In genomic region chr10:7410306-7410799, GRCh38 we compare ENCODE assay signal across 8 cellular contexts. TPM values are rescaled to one million over a fixed set of nuclear protein-coding genes. Genes with fewer than 3 reads are reported as not detected.
DNase-seq lines count a peak whose midpoint lies in the region; ATAC-seq and TF ChIP-seq lines count a peak whose summit lies in the region.

No MANE protein-coding gene starts in this region.

- H3K36me3 Mint-ChIP-seq in osteocyte (ENCODE audit: unreplicated experiment): no peaks in the 10 kb centered on the region

- no peak for TF ChIP-seq CTCF in AG10803 (conservative IDR thresholded peaks at IDR 0.05; ENCODE audit: low read length)
- no peak for TF ChIP-seq CTCF in fibroblast of the aortic adventitia (IDR thresholded peaks at IDR 0.05; ENCODE audit: insufficient read depth, low read length)
- no peak for TF ChIP-seq CTCF in osteocyte (IDR thresholded peaks at IDR 0.05)

- peak overlapping the region; percentile 82 for H3K4me3 Mint-ChIP-seq in osteocyte (ENCODE audit: unreplicated experiment)

- H3K4me3 ChIP-seq in AG10803 (ENCODE audit: low read length): peak overlapping the region; percentile 53
- H3K4me3 ChIP-seq in HUES48 (ENCODE audit: low read depth, low read length): peak overlapping the region; percentile 83
- H3K4me3 ChIP-seq in fibroblast of the aortic adventitia (ENCODE audit: low read depth, low read length): peak overlapping the region; percentile 63

- H3K36me3 ChIP-seq in HUES48 (ENCODE audit: control insufficient read depth, insufficient read depth, low read length): no peaks in the 10 kb centered on the region

- no peaks in the 10 kb centered on the region for H3K9me3 ChIP-seq in HUES48 (ENCODE audit: control insufficient read depth, insufficient read depth, low read length)

- H3K27ac ChIP-seq in HUES48 (ENCODE audit: low read depth, low read length): peak overlapping the region; percentile 73

- no peak overlapping the region for H3K27ac Mint-ChIP-seq in osteocyte (ENCODE audit: unreplicated experiment)

- peaks cover 23% of the 10 kb centered on the region for H3K4me1 ChIP-seq in HUES48 (ENCODE audit: control insufficient read depth, insufficient read depth, low read length)

- peaks cover 59% of the 10 kb centered on the region for H3K27me3 Mint-ChIP-seq in osteocyte (ENCODE audit: unreplicated experiment)

- no peaks in the 10 kb centered on the region for H3K9me3 Mint-ChIP-seq in osteocyte (ENCODE audit: unreplicated experiment)

- no peak overlapping the region for H3K9ac ChIP-seq in HUES48 (ENCODE audit: low read depth, low read length)

- peaks cover 89% of the 10 kb centered on the region for H3K27me3 ChIP-seq in HUES48 (ENCODE audit: control insufficient read depth, insufficient read depth, low read length)

- DNase-seq in AG10803 (ENCODE audit: low read depth): no peak
- DNase-seq in activated T-cell treated with anti-CD3 and anti-CD28 coated beads, Interleukin-2, amount 50 U/mL, for 1 hour: peak; percentile 58
- DNase-seq in fibroblast of the aortic adventitia (ENCODE audit: low read depth): no peak
- no peak for DNase-seq in osteocyte (ENCODE audit: extremely low spot score, unreplicated experiment)
- no peak for DNase-seq in NCI-H2171 treated with DMSO at 0.1 percent for 48 hours (lab: John Stamatoyannopoulos, UW)
- DNase-seq in SKM-1 treated with dmso at 0.1 percent for 144 hours (lab: John Stamatoyannopoulos, UW; ENCODE audit: unreplicated experiment): no peak

- peaks cover 30% of the 10 kb centered on the region for H3K4me1 Mint-ChIP-seq in osteocyte (ENCODE audit: unreplicated experiment)

- no peak for ATAC-seq in GM21447 (IDR thresholded peaks at IDR 0.05; ENCODE audit: unreplicated experiment)

RNA-seq across cellular contexts. Expression of gene SFMBT2, which starts 0.5 kb away (rescaled TPM):
- 0.25 and 2.0 TPM in 2 replicates for total RNA-seq in fibroblast of the aortic adventitia (ENCODE audit: low replicate concordance)
- total RNA-seq in osteocyte: 1.1 and 2.7 TPM in 2 replicates
